In the genomic region with DNA sequence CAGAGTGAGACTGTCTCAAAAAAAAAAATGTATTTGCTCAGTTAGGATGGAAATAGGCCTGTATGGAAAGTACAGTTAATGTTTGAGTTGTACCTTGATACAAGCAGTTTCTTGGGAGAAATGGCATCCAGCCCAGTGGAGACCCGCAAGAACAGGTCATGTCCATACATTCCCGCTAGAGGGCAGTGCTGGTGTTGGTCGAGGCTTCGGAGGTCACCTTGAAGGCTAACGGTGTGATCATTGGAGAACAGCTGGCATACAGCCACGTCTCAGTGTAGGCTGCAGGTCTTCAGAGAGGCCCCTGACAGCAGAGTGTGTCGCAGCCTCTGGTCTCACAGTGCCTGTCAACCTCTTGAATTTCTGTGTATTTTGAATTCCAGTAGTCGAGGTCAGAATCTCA, we compare ENCODE assay signal across 8 cellular contexts. TPM values are rescaled to one million over a fixed set of nuclear protein-coding genes. Genes with fewer than 3 reads are reported as not detected.
DNase-seq lines count a peak whose midpoint lies in the region; ATAC-seq and TF ChIP-seq lines count a peak whose summit lies in the region.

No MANE protein-coding gene starts in this region.

- H3K4me3 ChIP-seq in AG04450 (ENCODE audit: low read depth, low read length) (no peak overlapping the region), GM23248 (no peak overlapping the region)

- no peaks in the 10 kb centered on the region for H4K20me1 ChIP-seq in GM23248 (ENCODE audit: insufficient read depth)

- CTCF ChIA-PET in AG04450 (lab: Charles Lee) = no interaction called here

- peak; percentile 20; the same call in 1 of the 2 replicates for TF ChIP-seq CTCF in AG04450 (IDR thresholded peaks at IDR 0.05; ENCODE audit: low read depth, low read length)

- H3K9me2 ChIP-seq in GM23248 (ENCODE audit: insufficient read depth) = no peaks in the 10 kb centered on the region

- POLR2A ChIA-PET in AG04450 (lab: Yijun Ruan, JAX) = interaction anchor here (1.0 kb wide), 1 partner anchor 26 kb away, joined by 3 read pairs; a partner anchor contains a TSS

- H3K4me2 ChIP-seq in GM23248 (ENCODE audit: unreplicated experiment) = no peak overlapping the region

- in situ Hi-C loops in GM23248 (cut with MboI) = no loop called here

- H3K79me2 ChIP-seq in GM23248 (ENCODE audit: insufficient read depth) = no peaks in the 10 kb centered on the region

- no peak overlapping the region for H3K9ac ChIP-seq in GM23248

- H3K36me3 ChIP-seq in GM23248 (ENCODE audit: low read depth) = peaks cover 13% of the 10 kb centered on the region; the same call in 1 of the 2 replicates

- no peak for DNase-seq in AG04450 (ENCODE audit: low read depth, low spot score)
- DNase-seq in GM23248 = peak; percentile 69
- peak; percentile 74 for DNase-seq in RPMI8226
- DNase-seq in amniotic epithelial cell (ENCODE audit: low read depth) = peak; percentile 24
- peak; percentile 45 for DNase-seq in inferior parietal cortex (ENCODE audit: extremely low spot score)
- peak; percentile 52 for DNase-seq in stimulated activated CD4-positive, alpha-beta T cell treated with anti-CD3 and anti-CD28 coated beads, Interleukin-4, amount 100 ng/mL, for 24 hours

- ATAC-seq in GM21786 (IDR thresholded peaks at IDR 0.05; ENCODE audit: unreplicated experiment) (no peak), HG02884 (IDR thresholded peaks at IDR 0.05; ENCODE audit: unreplicated experiment) (no peak)

- no peak overlapping the region for H2AFZ ChIP-seq in GM23248

- H3K27ac ChIP-seq in AG04450 (ENCODE audit: low read depth, low read length) = no peak overlapping the region
- no peak overlapping the region for H3K27ac ChIP-seq in GM23248

- H3F3A ChIP-seq in GM23248 (ENCODE audit: insufficient read depth) = no peaks in the 10 kb centered on the region

- 15 to 21% methylated on average over 8 of the region's 8 CpGs for WGBS in GM23248 (ENCODE audit: low coverage in 1 of 2, low lambda C conversion rate in 2 of 2, missing lambda C conversion rate in 2 of 2), 2 experiments

- H3K9me3 ChIP-seq in AG04450 (ENCODE audit: control insufficient read depth, insufficient read depth, low read length) (peaks cover 39% of the 10 kb centered on the region), GM23248 (ENCODE audit: low read depth) (no peaks in the 10 kb centered on the region)

- H3K27me3 ChIP-seq in AG04450 (ENCODE audit: control insufficient read depth, insufficient read depth, low read length) (no peaks in the 10 kb centered on the region), GM23248 (replicated peaks; ENCODE audit: insufficient read depth) (no peaks in the 10 kb centered on the region)

- no peaks in the 10 kb centered on the region for H3K4me1 ChIP-seq in GM23248 (ENCODE audit: insufficient read depth)

RNA-seq across cellular contexts. Expression of a gene that starts 7.5 kb away (rescaled TPM):
- polyA plus RNA-seq in AG04450 (2011; rRNA removed) = 4.4 and 5.5 TPM in 2 replicates
- 5.1 and 7.6 TPM in 2 replicates for polyA minus RNA-seq in AG04450 (2011; rRNA and poly(A)+ RNA removed)
- total RNA-seq in GM23248 (2014; rRNA removed; shearing (Covaris generic)) = 2.8 and 3.5 TPM in 2 replicates
- polyA plus RNA-seq in GM23248 (2016; fragmentation: Nextera tagmentation; extraction: Ambion mirVana) = 3.9 and 6.0 TPM in 2 replicates

RNA-seq across cellular contexts. Expression of a gene that starts 26.2 kb away (rescaled TPM):
- polyA plus RNA-seq in AG04450 (2011; rRNA removed) (15.6 and 19.9 TPM in 2 replicates), GM23248 (2016; fragmentation: Nextera tagmentation; extraction: Ambion mirVana) (30.7 and 32.5 TPM in 2 replicates)
- polyA minus RNA-seq in AG04450 (2011; rRNA and poly(A)+ RNA removed) = 15.9 and 17.0 TPM in 2 replicates
- total RNA-seq in GM23248 (2014; rRNA removed; shearing (Covaris generic)) = 22.0 and 34.8 TPM in 2 replicates

RNA-seq across cellular contexts. Expression of a gene that starts 46.6 kb away (rescaled TPM):
- polyA plus RNA-seq in AG04450 (2011; rRNA removed) (11.9 TPM in 2 replicates), GM23248 (2016; fragmentation: Nextera tagmentation; extraction: Ambion mirVana) (6.6 and 7.3 TPM in 2 replicates)
- 12.5 and 14.5 TPM in 2 replicates for polyA minus RNA-seq in AG04450 (2011; rRNA and poly(A)+ RNA removed)
- total RNA-seq in GM23248 (2014; rRNA removed; shearing (Covaris generic)) = 3.8 and 5.3 TPM in 2 replicates

RNA-seq across cellular contexts. Expression of a gene that starts 54.1 kb away (rescaled TPM):
- polyA plus RNA-seq in AG04450 (2011; rRNA removed) = 23.4 and 29.3 TPM in 2 replicates
- 18.6 and 22.4 TPM in 2 replicates for polyA minus RNA-seq in AG04450 (2011; rRNA and poly(A)+ RNA removed)
- total RNA-seq in GM23248 (2014; rRNA removed; shearing (Covaris generic)) = 14.9 and 22.5 TPM in 2 replicates
- 19.2 and 24.2 TPM in 2 replicates for polyA plus RNA-seq in GM23248 (2016; fragmentation: Nextera tagmentation; extraction: Ambion mirVana)
